Comparison of ENCODE assay signal across 8 cellular contexts in the genomic region with DNA sequence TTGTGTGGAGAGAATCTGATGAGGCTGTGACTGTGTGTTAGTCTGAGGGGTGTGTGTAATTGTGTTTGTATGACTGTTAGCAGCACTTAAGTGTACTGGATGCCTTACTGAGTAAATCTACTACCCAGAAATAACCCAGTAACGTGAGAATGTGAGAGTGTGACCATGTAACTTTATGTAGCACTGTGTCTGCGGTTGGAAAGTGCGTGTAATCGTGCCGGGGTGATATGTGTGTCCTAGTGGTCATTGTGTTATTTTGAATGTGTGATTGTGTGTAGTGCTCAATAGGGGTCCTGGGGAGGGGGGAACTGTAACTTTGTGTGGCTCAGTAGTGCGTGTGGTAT. TPM values are rescaled to one million over a fixed set of nuclear protein-coding genes. Genes with fewer than 3 reads are reported as not detected.
DNase-seq lines count a peak whose midpoint lies in the region; ATAC-seq and TF ChIP-seq lines count a peak whose summit lies in the region.

No MANE protein-coding gene starts in this region.

- H3K79me2 ChIP-seq in ACC112 (ENCODE audit: control insufficient read depth, insufficient read depth, low read length, unreplicated experiment), result peaks cover 17% of the 10 kb centered on the region

- H2AFZ ChIP-seq in ACC112 (ENCODE audit: low read length, unreplicated experiment), result peak overlapping the region; percentile 99

- H3K4me1 ChIP-seq in ACC112 (ENCODE audit: control insufficient read depth, insufficient read depth, low read length, unreplicated experiment), result no peaks in the 10 kb centered on the region
- H3K4me1 ChIP-seq in left lung, result peaks cover 15 to 16% of the 10 kb centered on the region in 2 donors

- H3K4me3 ChIP-seq in ACC112 (ENCODE audit: low read depth, low read length), result peak overlapping the region; percentile 87
- H3K4me3 ChIP-seq in HL-60 (replicated peaks; ENCODE audit: insufficient read depth, low read length), result peak overlapping the region; percentile 84
- H3K4me3 ChIP-seq in left lung, result peak overlapping the region; percentile 53 to 68

- H3K27ac ChIP-seq in ACC112 (ENCODE audit: low read depth, low read length) (peak overlapping the region; percentile 52), HL-60 (replicated peaks) (peak overlapping the region; percentile 93), left lung (peak overlapping the region; percentile 86 to 91), substantia nigra (ENCODE audit: low read depth, low read length, poor library complexity, severe bottlenecking) (peak overlapping the region; percentile 97)

- intact Hi-C loops in left lung (cut with DNase I), result no loop called here

- H3K36me3 ChIP-seq in ACC112 (ENCODE audit: insufficient read depth, low read length) (peaks cover 4% of the 10 kb centered on the region), left lung (peaks cover 0 to 38% of the 10 kb centered on the region in 2 donors)

- TF ChIP-seq CTCF in HL-60 (IDR thresholded peaks at IDR 0.05; ENCODE audit: insufficient read depth, low read length) (no peak), left lung (IDR thresholded peaks at IDR 0.05) (no peak)

- DNase-seq in HL-60 (ENCODE audit: low read depth in 1 of 2, low spot score in 1 of 2) (peak; percentile 10 to 54), astrocyte of the hippocampus (ENCODE audit: low read depth, low spot score) (peak; percentile 44), left lung (no peak), substantia nigra (lab: John Stamatoyannopoulos, UW) (no peak), DMS79 (lab: John Stamatoyannopoulos, UW) (no peak), T-helper 9 cell (no peak), NCI-H128 (lab: John Stamatoyannopoulos, UW; ENCODE audit: unreplicated experiment) (no peak)

- H3K27me3 ChIP-seq in ACC112 (ENCODE audit: insufficient read depth, low read length) (no peaks in the 10 kb centered on the region), HL-60 (ENCODE audit: insufficient read depth, poor library complexity, severe bottlenecking) (no peaks in the 10 kb centered on the region), left lung (no peaks in the 10 kb centered on the region)

- peaks cover 0 to 21% of the 10 kb centered on the region in 2 donors for H3K9me3 ChIP-seq in left lung

- peak; percentile 3 for ATAC-seq in left lung

RNA-seq across cellular contexts. Expression of a gene that starts 0.6 kb away (rescaled TPM):
- 1 to 10 TPM; 5.5 to 7.0 TPM for total RNA-seq in left lung

RNA-seq across cellular contexts. Expression of a gene that starts 8.2 kb away (rescaled TPM):
- 10 to 100 TPM; 11.6 to 16.6 TPM for total RNA-seq in left lung

RNA-seq across cellular contexts. Expression of a gene that starts 46.1 kb away (rescaled TPM):
- 1 to 10 TPM; 9.6 to 9.9 TPM for total RNA-seq in left lung

Comparison
In these comparisons a context has a peak if more than half of its experiments do, and no peak if none do; other contexts are left out.
1. DNase-seq: peak in HL-60 (2 of 2) and astrocyte of the hippocampus (single experiment); none in left lung (0 of 2), substantia nigra (0 of 49), DMS79 (single experiment), T-helper 9 cell (single experiment) and NCI-H128 (single experiment).
2. Peak in every context shown above with its lines, with median percentiles within 50 percentile points of each other: H3K27ac ChIP-seq and H3K4me3 ChIP-seq.